In the genomic region with DNA sequence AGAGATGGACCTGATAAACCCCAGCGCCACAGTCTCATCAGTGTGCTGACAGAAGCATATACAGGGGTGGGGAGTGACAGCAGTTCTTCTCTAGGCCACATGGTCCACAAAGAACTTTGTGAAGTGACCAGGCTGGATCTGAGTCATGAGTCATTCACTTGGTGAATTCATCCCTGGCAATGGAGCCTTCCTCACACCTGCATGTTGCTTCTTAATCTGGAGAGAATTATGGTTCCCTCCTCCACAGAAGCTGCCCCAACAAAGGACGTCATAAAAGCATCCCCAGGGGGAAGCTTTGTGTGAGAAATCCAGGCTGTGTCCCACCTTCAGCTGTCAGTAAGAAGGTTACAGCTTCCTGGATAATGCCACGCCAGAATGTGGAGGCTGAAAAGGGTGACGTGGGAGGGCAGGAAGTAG, we compare ENCODE assay signal across 18 cellular contexts.
"Had no signal": no experiment of that assay in that cellular context is flagged by ENCODE, and none has a peak within 500 bp of the region (broad histone marks: within the 10 kb centered on the region; RNA-seq: fewer than 3 reads in every experiment).

No MANE protein-coding gene starts in this region.

- H3K9me3 ChIP-seq: tibial nerve had no signal

- ATAC-seq: activated T-cell treated with anti-CD3 and anti-CD28 coated beads, Interleukin-2, amount 50 U/mL, for 72 hours; sciatic nerve; stimulated activated effector memory CD8-positive, alpha-beta T cell treated with anti-CD3 and anti-CD28 coated beads, Interleukin-12 subunit alpha, Interleukin-12 subunit beta, amount 100 ng/mL, for 72 hours; stimulated activated naive CD8-positive, alpha-beta T cell treated with anti-CD3 and anti-CD28 coated beads, Interleukin-15, amount 100 ng/mL, for 72 hours had no signal

- H3K79me2 ChIP-seq: parathyroid adenoma had no signal

- H3K27ac ChIP-seq: cardiac muscle cell, parathyroid adenoma, tibial nerve had no signal

- H3K9ac ChIP-seq: parathyroid adenoma had no signal

- H3K36me3 ChIP-seq: cardiac muscle cell, tibial nerve had no signal

- FAIRE-seq: endometrium, keratinocyte, small intestine had no signal

- DNase-seq: activated CD4-positive, alpha-beta memory T cell treated with anti-CD3 and anti-CD28 coated beads for 36 hours; activated CD4-positive, alpha-beta T cell treated with anti-CD3 and anti-CD28 coated beads for 48 hours; activated effector memory CD4-positive, alpha-beta T cell treated with Interleukin-2 at 50 U/mL for 16 hours; activated naive CD4-positive, alpha-beta T cell treated with anti-CD3 and anti-CD28 coated beads, Interleukin-2, amount 10 ng/mL, durations not matched to agents 7 days and 5 days; activated T-cell treated with anti-CD3 and anti-CD28 coated beads, Interleukin-2, amount 50 U/mL, for 72 hours; effector CD4-positive, alpha-beta T cell; erythroblast; nucleus accumbens; small intestine; stimulated activated CD4-positive, alpha-beta T cell treated with anti-CD3 and anti-CD28 coated beads, Interleukin-2, amount 100 ng/mL, for 24 hours; stimulated activated naive CD8-positive, alpha-beta T cell treated with anti-CD3 and anti-CD28 coated beads, Interleukin-15, amount 100 ng/mL, for 72 hours had no signal

- H3K27me3 ChIP-seq: tibial nerve had no signal

- H3K4me1 ChIP-seq: parathyroid adenoma, tibial nerve had no signal

- H3K4me3 ChIP-seq: cardiac muscle cell, tibial nerve had no signal

- H2AFZ ChIP-seq: parathyroid adenoma had no signal
